ENCODE assay signal across 8 cellular contexts in genomic region chr9:114155967-114156294, GRCh38. TPM values are rescaled to one million over a fixed set of nuclear protein-coding genes. Genes with fewer than 3 reads are reported as not detected.
DNase-seq lines count a peak whose midpoint lies in the region; FAIRE-seq and TF ChIP-seq lines count a peak whose summit lies in the region.

No MANE protein-coding gene starts in this region.

- WGBS in small intestine, 3 donors: 1% methylated on average over 16 to 41 of the region's 41 CpGs

- intact Hi-C loops in kidney (cut with DNase I): loop anchor here (5.0 kb wide), 1 partner anchor 131 kb away; no protein-coding TSS in a partner anchor

- no peak for FAIRE-seq in small intestine (lab: Jason Lieb, UNC)
- no peak for FAIRE-seq in kidney (lab: Jason Lieb, UNC)

- H3K9me3 ChIP-seq in right atrium auricular region (no peaks in the 10 kb centered on the region), small intestine (ENCODE audit: control insufficient read depth, low read depth) (no peaks in the 10 kb centered on the region), kidney (ENCODE audit: control insufficient read depth in 1 of 2, low read length in 2 of 2) (no peaks in the 10 kb centered on the region)

- H3K36me3 ChIP-seq in H7 (replicated peaks; ENCODE audit: control insufficient read depth, insufficient read depth, low read length): no peaks in the 10 kb centered on the region
- no peaks in the 10 kb centered on the region for H3K36me3 ChIP-seq in right atrium auricular region
- H3K36me3 ChIP-seq in small intestine (ENCODE audit: control insufficient read depth in 2 of 2, insufficient read depth in 2 of 2, low read length in 2 of 2): no peaks in the 10 kb centered on the region
- H3K36me3 ChIP-seq in kidney (ENCODE audit: control insufficient read depth in 1 of 2, insufficient read depth in 2 of 2, low read length in 2 of 2): no peaks in the 10 kb centered on the region

- H3K4me3 ChIP-seq in H7 (ENCODE audit: insufficient read depth, low read depth, low read length): peak overlapping the region; percentile 68
- H3K4me3 ChIP-seq in right atrium auricular region: peak overlapping the region; percentile 61 to 70
- peak overlapping the region; percentile 31 to 52 for H3K4me3 ChIP-seq in small intestine (ENCODE audit: low read depth in 1 of 2, low read length in 2 of 2)
- H3K4me3 ChIP-seq in kidney (ENCODE audit: low read length in 2 of 2): peak overlapping the region in 1 of 2 donors; percentile 57

- H3K9ac ChIP-seq in kidney (ENCODE audit: low read length in 2 of 2): peak overlapping the region in 1 of 2 donors; percentile 40

- peaks cover 0 to 30% of the 10 kb centered on the region in 2 donors for H3K4me1 ChIP-seq in right atrium auricular region
- H3K4me1 ChIP-seq in small intestine (ENCODE audit: control insufficient read depth in 2 of 2, insufficient read depth in 1 of 2, low read depth in 1 of 2, low read length in 1 of 2): peaks cover 0 to 5% of the 10 kb centered on the region in 2 donors
- peaks cover 12 to 18% of the 10 kb centered on the region in 2 donors for H3K4me1 ChIP-seq in kidney (ENCODE audit: control insufficient read depth in 1 of 2, insufficient read depth in 1 of 2, low read depth in 1 of 2, low read length in 2 of 2)

- H3K27ac ChIP-seq in right atrium auricular region (peak overlapping the region; percentile 78), small intestine (ENCODE audit: low read depth in 1 of 2, low read length in 1 of 2) (no peak overlapping the region), kidney (ENCODE audit: low read depth in 2 of 2, low read length in 2 of 2) (peak overlapping the region in 1 of 2 donors; percentile 38)

- DNase-seq in H7 (peak; percentile 86), right atrium auricular region (ENCODE audit: low spot score) (no peak), small intestine (no peak), hippocampal formation (lab: John Stamatoyannopoulos, UW) (no peak), kidney (no peak), RPMI8226 (no peak), COLO668 (lab: John Stamatoyannopoulos, UW; ENCODE audit: unreplicated experiment) (no peak)
- peak; percentile 23 for DNase-seq in activated T-cell treated with anti-CD3 and anti-CD28 coated beads, Interleukin-2, amount 50 U/mL, for 1 hour

- no peak for TF ChIP-seq CTCF in right atrium auricular region (IDR thresholded peaks at IDR 0.05)
- TF ChIP-seq CTCF in kidney (IDR thresholded peaks at IDR 0.05; ENCODE audit: borderline replicate concordance, extremely low read depth, insufficient read depth): no peak

- H3K27me3 ChIP-seq in H7 (ENCODE audit: control insufficient read depth, insufficient read depth, low read length) (peaks cover 22% of the 10 kb centered on the region), right atrium auricular region (peaks cover 0 to 6% of the 10 kb centered on the region in 2 donors), small intestine (ENCODE audit: control insufficient read depth in 2 of 2, insufficient read depth in 2 of 2, low read length in 2 of 2) (peaks cover 4 to 11% of the 10 kb centered on the region in 2 donors)

RNA-seq across cellular contexts. Expression of gene COL27A1, which starts 0.6 kb away (rescaled TPM):
- total RNA-seq in H7 (2014; rRNA removed; shearing (Covaris generic)): 10.5 and 10.8 TPM in 2 replicates
- total RNA-seq in right atrium auricular region: 1 to 10 TPM; 1.5 to 2.7 TPM
- polyA plus RNA-seq in small intestine: 1 to 10 TPM in 2 of 3 donors, under 1 TPM in 1; 0.45 to 2.4 (median 1.1) TPM
- 45.6 TPM for total RNA-seq in kidney
- polyA plus RNA-seq in kidney (ENCODE audit: insufficient read depth, low read depth, low replicate concordance): 13.6 TPM

RNA-seq across cellular contexts. Expression of gene KIF12, which starts 56.8 kb away (rescaled TPM):
- total RNA-seq in H7 (2014; rRNA removed; shearing (Covaris generic)): 0.92 and 2.0 TPM in 2 replicates
- not detected for total RNA-seq in right atrium auricular region
- 100 to 1,000 TPM in 1 of 3 donors, 10 to 100 TPM in 2; 14.3 to 149 (median 61.3) TPM for polyA plus RNA-seq in small intestine
- total RNA-seq in kidney: 202 TPM
- polyA plus RNA-seq in kidney (ENCODE audit: insufficient read depth, low read depth, low replicate concordance): 155 TPM

Comparison
In these comparisons a context has a peak if more than half of its experiments do, and no peak if none do; other contexts are left out.
1. DNase-seq: peak in H7 (single experiment) and activated T-cell treated with anti-CD3 and anti-CD28 coated beads, Interleukin-2, amount 50 U/mL, for 1 hour (single experiment); none in right atrium auricular region (single experiment), small intestine (single experiment), hippocampal formation (0 of 2), kidney (single experiment), RPMI8226 (single experiment) and COLO668 (single experiment).
2. H3K27ac ChIP-seq: peak in right atrium auricular region (2 of 2); none in small intestine (0 of 2).
3. RNA of gene KIF12, which starts 56.8 kb away (total RNA-seq): 202 TPM in kidney (single experiment); 0.92 to 2.0 TPM in H7 and not detected in right atrium auricular region; every median in the first group is over 10 times any median in the second.